In the genomic region with DNA sequence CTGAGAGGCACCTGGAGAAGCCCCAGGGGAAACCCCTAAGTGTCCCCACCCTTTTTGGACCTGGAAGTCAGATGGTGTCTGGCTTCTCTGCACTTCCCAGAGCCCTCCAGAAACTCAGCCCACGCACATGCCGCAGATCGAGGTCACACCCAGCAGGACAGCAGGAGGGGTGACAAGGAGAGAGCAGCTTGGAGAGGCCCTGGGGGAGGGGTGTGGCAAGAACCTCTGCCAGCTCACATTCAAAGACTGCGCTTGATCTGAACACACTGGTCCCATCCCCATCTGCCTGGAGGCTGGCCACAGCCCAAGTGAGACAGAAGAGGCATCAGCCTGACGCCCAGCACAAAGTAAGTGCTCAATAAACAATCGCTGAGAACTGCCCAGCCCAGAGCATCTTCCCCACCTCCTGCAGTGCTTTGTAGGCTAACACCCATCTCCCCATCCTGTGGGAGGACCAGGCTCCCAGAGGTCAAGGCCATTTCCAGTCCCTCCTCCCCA, we compare ENCODE assay signal across 1 cellular context.
TF ChIP-seq lines count a peak whose summit lies in the region.

No MANE protein-coding gene starts in this region.

TF ChIP-seq in H1, 55 proteins besides CTCF, POLR2A, EP300 and RAD21:
- TF ChIP-seq, protein P1, sequence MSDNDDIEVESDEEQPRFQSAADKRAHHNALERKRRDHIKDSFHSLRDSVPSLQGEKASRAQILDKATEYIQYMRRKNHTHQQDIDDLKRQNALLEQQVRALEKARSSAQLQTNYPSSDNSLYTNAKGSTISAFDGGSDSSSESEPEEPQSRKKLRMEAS (IDR thresholded peaks at IDR 0.05) = 0 out of 2 replicates have a peak, but pooled peaks have one; percentile 31
- no peak for TF ChIP-seq HDAC6 (IDR thresholded peaks at IDR 0.05; ENCODE audit: low read depth, low read length)
